In the genomic region with DNA sequence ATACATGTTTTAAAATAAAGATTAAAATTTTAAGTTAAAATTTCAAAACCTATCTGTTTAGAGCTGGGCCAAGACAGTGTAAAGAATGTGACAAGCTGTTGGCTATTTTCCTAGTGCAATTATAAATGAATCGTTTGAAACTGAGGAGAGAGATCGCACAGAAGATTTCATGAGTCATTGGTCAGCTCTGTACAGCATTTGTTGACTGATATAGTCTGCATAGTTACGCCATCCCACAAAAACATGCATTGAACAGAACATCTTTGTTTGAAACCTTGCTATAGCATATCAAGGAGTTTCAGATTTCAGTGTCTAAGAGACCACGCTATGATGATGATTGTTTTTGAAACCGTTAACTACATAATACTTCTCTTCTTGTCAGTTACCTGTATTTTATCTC, we compare ENCODE assay signal across 1 cellular context.
A peak's percentile ranks its signal among the peaks of the same experiment; 100 is the strongest.
TF ChIP-seq lines count a peak whose summit lies in the region.

No MANE protein-coding gene starts in this region.

TF ChIP-seq in HepG2, 621 proteins besides CTCF, POLR2A, EP300 and RAD21 (continued from another document and continues in another):
- TF ChIP-seq, protein P1, sequence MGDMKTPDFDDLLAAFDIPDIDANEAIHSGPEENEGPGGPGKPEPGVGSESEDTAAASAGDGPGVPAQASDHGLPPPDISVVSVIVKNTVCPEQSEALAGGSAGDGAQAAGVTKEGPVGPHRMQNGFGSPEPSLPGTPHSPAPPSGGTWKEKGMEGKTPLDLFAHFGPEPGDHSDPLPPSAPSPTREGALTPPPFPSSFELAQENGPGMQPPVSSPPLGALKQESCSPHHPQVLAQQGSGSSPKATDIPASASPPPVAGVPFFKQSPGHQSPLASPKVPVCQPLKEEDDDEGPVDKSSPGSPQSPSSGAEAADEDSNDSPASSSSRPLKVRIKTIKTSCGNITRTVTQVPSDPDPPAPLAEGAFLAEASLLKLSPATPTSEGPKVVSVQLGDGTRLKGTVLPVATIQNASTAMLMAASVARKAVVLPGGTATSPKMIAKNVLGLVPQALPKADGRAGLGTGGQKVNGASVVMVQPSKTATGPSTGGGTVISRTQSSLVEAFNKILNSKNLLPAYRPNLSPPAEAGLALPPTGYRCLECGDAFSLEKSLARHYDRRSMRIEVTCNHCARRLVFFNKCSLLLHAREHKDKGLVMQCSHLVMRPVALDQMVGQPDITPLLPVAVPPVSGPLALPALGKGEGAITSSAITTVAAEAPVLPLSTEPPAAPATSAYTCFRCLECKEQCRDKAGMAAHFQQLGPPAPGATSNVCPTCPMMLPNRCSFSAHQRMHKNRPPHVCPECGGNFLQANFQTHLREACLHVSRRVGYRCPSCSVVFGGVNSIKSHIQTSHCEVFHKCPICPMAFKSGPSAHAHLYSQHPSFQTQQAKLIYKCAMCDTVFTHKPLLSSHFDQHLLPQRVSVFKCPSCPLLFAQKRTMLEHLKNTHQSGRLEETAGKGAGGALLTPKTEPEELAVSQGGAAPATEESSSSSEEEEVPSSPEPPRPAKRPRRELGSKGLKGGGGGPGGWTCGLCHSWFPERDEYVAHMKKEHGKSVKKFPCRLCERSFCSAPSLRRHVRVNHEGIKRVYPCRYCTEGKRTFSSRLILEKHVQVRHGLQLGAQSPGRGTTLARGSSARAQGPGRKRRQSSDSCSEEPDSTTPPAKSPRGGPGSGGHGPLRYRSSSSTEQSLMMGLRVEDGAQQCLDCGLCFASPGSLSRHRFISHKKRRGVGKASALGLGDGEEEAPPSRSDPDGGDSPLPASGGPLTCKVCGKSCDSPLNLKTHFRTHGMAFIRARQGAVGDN (CRISPR knock-in tag; IDR thresholded peaks at IDR 0.05): no peak
- TF ChIP-seq CBX5 (CRISPR knock-in tag; IDR thresholded peaks at IDR 0.05; ENCODE audit: borderline replicate concordance) (no peak), CEBPG (CRISPR knock-in tag; IDR thresholded peaks at IDR 0.05) (peak; percentile 84), ZNF777 (CRISPR knock-in tag; IDR thresholded peaks at IDR 0.05) (no peak), CC2D1A (CRISPR knock-in tag; IDR thresholded peaks at IDR 0.05) (no peak), SIX4 (CRISPR knock-in tag; IDR thresholded peaks at IDR 0.05) (peak; percentile 92), ZNF232 (CRISPR knock-in tag; IDR thresholded peaks at IDR 0.05; ENCODE audit: borderline replicate concordance) (no peak), ZNF644 (CRISPR knock-in tag; IDR thresholded peaks at IDR 0.05; ENCODE audit: low read depth) (0 out of 2 replicates have a peak, but pooled peaks have one; percentile 22), NRL (CRISPR knock-in tag; IDR thresholded peaks at IDR 0.05; ENCODE audit: borderline replicate concordance) (no peak), ZNF510 (CRISPR knock-in tag; IDR thresholded peaks at IDR 0.05; ENCODE audit: low read depth) (no peak), ZNF10 (CRISPR knock-in tag; IDR thresholded peaks at IDR 0.05; ENCODE audit: borderline replicate concordance, low read depth) (no peak), ZNF615 (CRISPR knock-in tag; IDR thresholded peaks at IDR 0.05; ENCODE audit: borderline replicate concordance) (no peak), ZNF20 (CRISPR knock-in tag; IDR thresholded peaks at IDR 0.05) (no peak), ZNF670 (CRISPR knock-in tag; IDR thresholded peaks at IDR 0.05; ENCODE audit: borderline replicate concordance) (no peak), SNAI1 (CRISPR knock-in tag; IDR thresholded peaks at IDR 0.05; ENCODE audit: borderline replicate concordance) (no peak), YY1 (IDR thresholded peaks at IDR 0.05; ENCODE audit: insufficient read depth, insufficient replicate concordance, low read depth, low read length) (no peak), ZBTB33 (CRISPR knock-in tag; IDR thresholded peaks at IDR 0.05) (no peak), FOXC1 (CRISPR knock-in tag; IDR thresholded peaks at IDR 0.05; ENCODE audit: borderline replicate concordance) (no peak), MIER3 (CRISPR knock-in tag; IDR thresholded peaks at IDR 0.05; ENCODE audit: borderline replicate concordance) (no peak), JARID2 (CRISPR knock-in tag; IDR thresholded peaks at IDR 0.05; ENCODE audit: insufficient replicate concordance) (no peak), FOXP4 (CRISPR knock-in tag; IDR thresholded peaks at IDR 0.05) (peak; percentile 51; the same call in 1 of the 2 replicates), THAP11 (CRISPR knock-in tag; IDR thresholded peaks at IDR 0.05) (peak; percentile 14; the same call in 1 of the 2 replicates), PRPF4 (IDR thresholded peaks at IDR 0.05; ENCODE audit: low read depth, low read length, poor library complexity, severe bottlenecking) (no peak), REL (CRISPR knock-in tag; conservative IDR thresholded peaks at IDR 0.05) (no peak), HNF4A (CRISPR knock-in tag; IDR thresholded peaks at IDR 0.05) (no peak), ZNF879 (CRISPR knock-in tag; IDR thresholded peaks at IDR 0.05) (no peak), TCF7L2 (IDR thresholded peaks at IDR 0.05; ENCODE audit: low read depth, low read length) (no peak)
- TF ChIP-seq, protein P2, sequence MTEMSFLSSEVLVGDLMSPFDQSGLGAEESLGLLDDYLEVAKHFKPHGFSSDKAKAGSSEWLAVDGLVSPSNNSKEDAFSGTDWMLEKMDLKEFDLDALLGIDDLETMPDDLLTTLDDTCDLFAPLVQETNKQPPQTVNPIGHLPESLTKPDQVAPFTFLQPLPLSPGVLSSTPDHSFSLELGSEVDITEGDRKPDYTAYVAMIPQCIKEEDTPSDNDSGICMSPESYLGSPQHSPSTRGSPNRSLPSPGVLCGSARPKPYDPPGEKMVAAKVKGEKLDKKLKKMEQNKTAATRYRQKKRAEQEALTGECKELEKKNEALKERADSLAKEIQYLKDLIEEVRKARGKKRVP (CRISPR knock-in tag; IDR thresholded peaks at IDR 0.05): 0 out of 4 replicates have a peak, but pooled peaks of 1 of the 2 experiments have one; percentile 19
- TF ChIP-seq, protein P3, sequence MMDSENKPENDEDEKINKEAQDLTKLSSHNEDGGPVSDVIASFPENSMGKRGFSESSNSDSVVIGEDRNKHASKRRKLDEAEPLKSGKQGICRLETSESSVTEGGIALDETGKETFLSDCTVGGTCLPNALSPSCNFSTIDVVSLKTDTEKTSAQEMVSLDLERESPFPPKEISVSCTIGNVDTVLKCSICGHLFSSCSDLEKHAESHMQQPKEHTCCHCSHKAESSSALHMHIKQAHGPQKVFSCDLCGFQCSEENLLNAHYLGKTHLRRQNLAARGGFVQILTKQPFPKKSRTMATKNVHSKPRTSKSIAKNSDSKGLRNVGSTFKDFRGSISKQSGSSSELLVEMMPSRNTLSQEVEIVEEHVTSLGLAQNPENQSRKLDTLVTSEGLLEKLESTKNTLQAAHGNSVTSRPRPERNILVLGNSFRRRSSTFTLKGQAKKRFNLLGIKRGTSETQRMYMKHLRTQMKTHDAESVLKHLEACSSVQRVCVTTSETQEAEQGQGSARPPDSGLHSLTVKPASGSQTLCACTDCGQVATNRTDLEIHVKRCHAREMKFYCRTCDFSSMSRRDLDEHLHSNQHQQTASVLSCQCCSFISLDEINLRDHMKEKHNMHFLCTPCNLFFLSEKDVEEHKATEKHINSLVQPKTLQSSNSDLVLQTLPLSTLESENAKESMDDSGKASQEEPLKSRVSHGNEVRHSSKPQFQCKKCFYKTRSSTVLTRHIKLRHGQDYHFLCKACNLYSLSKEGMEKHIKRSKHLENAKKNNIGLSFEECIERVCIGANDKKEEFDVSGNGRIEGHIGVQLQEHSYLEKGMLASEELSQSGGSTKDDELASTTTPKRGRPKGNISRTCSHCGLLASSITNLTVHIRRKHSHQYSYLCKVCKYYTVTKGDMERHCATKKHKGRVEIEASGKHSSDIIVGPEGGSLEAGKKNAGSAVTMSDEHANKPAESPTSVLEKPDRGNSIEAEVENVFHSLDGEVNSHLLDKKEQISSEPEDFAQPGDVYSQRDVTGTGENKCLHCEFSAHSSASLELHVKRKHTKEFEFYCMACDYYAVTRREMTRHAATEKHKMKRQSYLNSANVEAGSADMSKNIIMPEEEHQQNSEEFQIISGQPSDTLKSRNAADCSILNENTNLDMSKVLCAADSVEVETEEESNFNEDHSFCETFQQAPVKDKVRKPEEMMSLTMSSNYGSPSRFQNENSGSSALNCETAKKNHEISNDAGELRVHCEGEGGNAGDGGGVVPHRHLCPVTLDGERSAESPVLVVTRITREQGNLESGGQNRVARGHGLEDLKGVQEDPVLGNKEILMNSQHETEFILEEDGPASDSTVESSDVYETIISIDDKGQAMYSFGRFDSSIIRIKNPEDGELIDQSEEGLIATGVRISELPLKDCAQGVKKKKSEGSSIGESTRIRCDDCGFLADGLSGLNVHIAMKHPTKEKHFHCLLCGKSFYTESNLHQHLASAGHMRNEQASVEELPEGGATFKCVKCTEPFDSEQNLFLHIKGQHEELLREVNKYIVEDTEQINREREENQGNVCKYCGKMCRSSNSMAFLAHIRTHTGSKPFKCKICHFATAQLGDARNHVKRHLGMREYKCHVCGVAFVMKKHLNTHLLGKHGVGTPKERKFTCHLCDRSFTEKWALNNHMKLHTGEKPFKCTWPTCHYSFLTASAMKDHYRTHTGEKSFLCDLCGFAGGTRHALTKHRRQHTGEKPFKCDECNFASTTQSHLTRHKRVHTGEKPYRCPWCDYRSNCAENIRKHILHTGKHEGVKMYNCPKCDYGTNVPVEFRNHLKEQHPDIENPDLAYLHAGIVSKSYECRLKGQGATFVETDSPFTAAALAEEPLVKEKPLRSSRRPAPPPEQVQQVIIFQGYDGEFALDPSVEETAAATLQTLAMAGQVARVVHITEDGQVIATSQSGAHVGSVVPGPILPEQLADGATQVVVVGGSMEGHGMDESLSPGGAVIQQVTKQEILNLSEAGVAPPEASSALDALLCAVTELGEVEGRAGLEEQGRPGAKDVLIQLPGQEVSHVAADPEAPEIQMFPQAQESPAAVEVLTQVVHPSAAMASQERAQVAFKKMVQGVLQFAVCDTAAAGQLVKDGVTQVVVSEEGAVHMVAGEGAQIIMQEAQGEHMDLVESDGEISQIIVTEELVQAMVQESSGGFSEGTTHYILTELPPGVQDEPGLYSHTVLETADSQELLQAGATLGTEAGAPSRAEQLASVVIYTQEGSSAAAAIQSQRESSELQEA (CRISPR knock-in tag; IDR thresholded peaks at IDR 0.05; ENCODE audit: not compliant biosample characterization): no peak
- TF ChIP-seq, protein P4, sequence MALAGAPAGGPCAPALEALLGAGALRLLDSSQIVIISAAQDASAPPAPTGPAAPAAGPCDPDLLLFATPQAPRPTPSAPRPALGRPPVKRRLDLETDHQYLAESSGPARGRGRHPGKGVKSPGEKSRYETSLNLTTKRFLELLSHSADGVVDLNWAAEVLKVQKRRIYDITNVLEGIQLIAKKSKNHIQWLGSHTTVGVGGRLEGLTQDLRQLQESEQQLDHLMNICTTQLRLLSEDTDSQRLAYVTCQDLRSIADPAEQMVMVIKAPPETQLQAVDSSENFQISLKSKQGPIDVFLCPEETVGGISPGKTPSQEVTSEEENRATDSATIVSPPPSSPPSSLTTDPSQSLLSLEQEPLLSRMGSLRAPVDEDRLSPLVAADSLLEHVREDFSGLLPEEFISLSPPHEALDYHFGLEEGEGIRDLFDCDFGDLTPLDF (CRISPR knock-in tag; IDR thresholded peaks at IDR 0.05): no peak
- TF ChIP-seq, protein P5, sequence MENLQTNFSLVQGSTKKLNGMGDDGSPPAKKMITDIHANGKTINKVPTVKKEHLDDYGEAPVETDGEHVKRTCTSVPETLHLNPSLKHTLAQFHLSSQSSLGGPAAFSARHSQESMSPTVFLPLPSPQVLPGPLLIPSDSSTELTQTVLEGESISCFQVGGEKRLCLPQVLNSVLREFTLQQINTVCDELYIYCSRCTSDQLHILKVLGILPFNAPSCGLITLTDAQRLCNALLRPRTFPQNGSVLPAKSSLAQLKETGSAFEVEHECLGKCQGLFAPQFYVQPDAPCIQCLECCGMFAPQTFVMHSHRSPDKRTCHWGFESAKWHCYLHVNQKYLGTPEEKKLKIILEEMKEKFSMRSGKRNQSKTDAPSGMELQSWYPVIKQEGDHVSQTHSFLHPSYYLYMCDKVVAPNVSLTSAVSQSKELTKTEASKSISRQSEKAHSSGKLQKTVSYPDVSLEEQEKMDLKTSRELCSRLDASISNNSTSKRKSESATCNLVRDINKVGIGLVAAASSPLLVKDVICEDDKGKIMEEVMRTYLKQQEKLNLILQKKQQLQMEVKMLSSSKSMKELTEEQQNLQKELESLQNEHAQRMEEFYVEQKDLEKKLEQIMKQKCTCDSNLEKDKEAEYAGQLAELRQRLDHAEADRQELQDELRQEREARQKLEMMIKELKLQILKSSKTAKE (CRISPR knock-in tag; IDR thresholded peaks at IDR 0.05; ENCODE audit: borderline replicate concordance): no peak
